18 cellular contexts compared by ENCODE assay signal in the genomic region with DNA sequence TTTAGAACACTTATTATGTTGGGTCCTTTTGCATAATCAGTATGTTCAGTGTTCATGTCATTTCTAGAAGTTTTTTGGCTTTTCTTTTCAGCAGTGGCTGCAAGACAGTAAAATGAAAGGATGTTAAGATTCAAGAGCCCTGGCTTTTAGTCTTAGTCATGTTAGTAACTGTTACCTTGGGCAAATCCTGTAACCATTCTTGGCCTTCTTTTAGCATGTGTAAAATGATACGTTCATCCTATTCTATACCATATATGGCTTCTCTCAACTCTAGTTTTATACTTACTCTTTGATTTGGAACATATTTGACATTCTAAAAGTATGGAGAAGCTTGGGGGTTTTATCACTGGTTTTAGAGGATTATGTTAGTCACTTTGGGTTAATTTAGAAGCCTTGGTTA. TPM values are rescaled to one million over a fixed set of nuclear protein-coding genes. Genes with fewer than 3 reads are reported as not detected.
DNase-seq lines count a peak whose midpoint lies in the region; ATAC-seq, FAIRE-seq and TF ChIP-seq lines count a peak whose summit lies in the region.
"Had no signal": no experiment of that assay in that cellular context is flagged by ENCODE, and none has a peak within 500 bp of the region (broad histone marks: within the 10 kb centered on the region; RNA-seq: fewer than 3 reads in every experiment).

No MANE protein-coding gene starts in this region.

- TF ChIP-seq POLR2A in IMR-90 (IDR thresholded peaks at IDR 0.05; ENCODE audit: low read depth, low read length) = no peak

- peaks cover 34% of the 10 kb centered on the region for H3K4me1 Mint-ChIP-seq in astrocyte (ENCODE audit: low read depth, unreplicated experiment)

- H3K18ac ChIP-seq in IMR-90 (ENCODE audit: low read depth, low read length) = 0 out of 2 replicates have a peak overlapping the region, but pooled peaks have one; percentile 33

- no peak overlapping the region for H3K56ac ChIP-seq in IMR-90 (ENCODE audit: extremely low read depth, insufficient read depth, low read length)

- no peak overlapping the region; the same call in 1 of the 2 replicates for H3K14ac ChIP-seq in IMR-90 (replicated peaks; ENCODE audit: low read depth, low read length)

- peaks cover 17 to 36% of the 10 kb centered on the region in 2 experiments for H3K79me1 ChIP-seq in IMR-90 (ENCODE audit: low read depth in 1 of 2, low read length in 2 of 2)

- peaks cover 5% of the 10 kb centered on the region; the same call in 1 of the 2 replicates for H3K9me1 ChIP-seq in IMR-90 (ENCODE audit: insufficient read depth, low read length)

- FAIRE-seq in GM19239 (lab: Jason Lieb, UNC) = peak; percentile 44
- no peak for FAIRE-seq in astrocyte (lab: Jason Lieb, UNC)

- CTCF ChIA-PET in IMR-90 (lab: Yijun Ruan, JAX) = interaction anchor here (1.0 kb wide), 1 partner anchor 47 kb away, joined by 3 read pairs; no protein-coding TSS in a partner anchor

- no peak overlapping the region for H2AK5ac ChIP-seq in IMR-90 (ENCODE audit: low read depth, low read length)

- peaks cover 12% of the 10 kb centered on the region for H3K36me3 Mint-ChIP-seq in astrocyte (ENCODE audit: low read depth, unreplicated experiment)

- no peak for TF ChIP-seq RAD21 in IMR-90 (IDR thresholded peaks at IDR 0.05; ENCODE audit: low read length)

- H3K4ac ChIP-seq in IMR-90 (ENCODE audit: low read depth, low read length) = no peak overlapping the region

- H3K4me3 ChIP-seq in IMR-90 (ENCODE audit: insufficient read depth, low read depth, low read length) (no peak overlapping the region), astrocyte (ENCODE audit: insufficient read depth, low read depth, low read length) (no peak overlapping the region), foreskin fibroblast (ENCODE audit: low read depth in 1 of 2, low read length in 2 of 2) (no peak overlapping the region)
- H3K4me3 ChIP-seq: GM23338 had no signal

- peak overlapping the region; percentile 61; the same call in 1 of the 2 replicates for H2BK120ac ChIP-seq in IMR-90 (ENCODE audit: low read depth, low read length)

- peak overlapping the region in 1 of 2 experiments; percentile 21; a peak in 2 of 4 replicates for H4K8ac ChIP-seq in IMR-90 (ENCODE audit: low read depth in 2 of 2, low read length in 2 of 2)

- no peak overlapping the region for H2BK20ac ChIP-seq in IMR-90 (ENCODE audit: low read depth, low read length)

- no peak overlapping the region for H3K4me2 ChIP-seq in IMR-90 (ENCODE audit: low read depth, low read length)
- H3K4me2 ChIP-seq in astrocyte (ENCODE audit: low read length) = no peak overlapping the region
- H3K4me2 ChIP-seq: GM23338 had no signal

- peaks cover 7% of the 10 kb centered on the region for H3K9me3 Mint-ChIP-seq in astrocyte (ENCODE audit: unreplicated experiment)

- H2AK9ac ChIP-seq in IMR-90 (replicated peaks; ENCODE audit: low read depth, low read length, poor library complexity) = no peak overlapping the region

- no peaks in the 10 kb centered on the region for H3K27me3 Mint-ChIP-seq in astrocyte (ENCODE audit: low read depth, unreplicated experiment)

- H3K27ac Mint-ChIP-seq in astrocyte (ENCODE audit: unreplicated experiment) = peak overlapping the region; percentile 30
- H3K27ac Mint-ChIP-seq: CD14-positive monocyte had no signal

- H3K36me3 ChIP-seq in IMR-90 (ENCODE audit: control insufficient read depth, insufficient read depth, low read length) (no peaks in the 10 kb centered on the region), astrocyte (ENCODE audit: insufficient read depth, low read length) (no peaks in the 10 kb centered on the region)

- peak overlapping the region; percentile 74 for H2BK5ac ChIP-seq in IMR-90 (ENCODE audit: low read depth, low read length, poor library complexity, severe bottlenecking)

- no peak overlapping the region for H4K5ac ChIP-seq in IMR-90 (ENCODE audit: low read depth, low read length)

- H4K91ac ChIP-seq in IMR-90 (ENCODE audit: insufficient read depth, low read depth, low read length) = no peak overlapping the region

- no peak overlapping the region; the same call in 1 of the 2 replicates for H3K27ac ChIP-seq in IMR-90 (ENCODE audit: insufficient read depth, low read length)
- no peak overlapping the region for H3K27ac ChIP-seq in astrocyte (ENCODE audit: low read depth, low read length)

- H3K23ac ChIP-seq in IMR-90 (ENCODE audit: low read depth, low read length) = no peak overlapping the region

- in situ Hi-C loops in IMR-90 (cut with MboI; ENCODE audit: low sequenced_read_pairs) = no loop called here

- no peak overlapping the region for H3K4me3 Mint-ChIP-seq in astrocyte (ENCODE audit: unreplicated experiment)
- H3K4me3 Mint-ChIP-seq: CD14-positive monocyte, GM23338 had no signal

- H3K9me3 ChIP-seq in IMR-90 (ENCODE audit: control insufficient read depth, insufficient read depth, low read length) (no peaks in the 10 kb centered on the region), astrocyte (ENCODE audit: insufficient read depth, low read depth, low read length) (no peaks in the 10 kb centered on the region)

- peaks cover 72% of the 10 kb centered on the region for H3K79me2 ChIP-seq in astrocyte (ENCODE audit: insufficient read depth, low read length)

- H3K9ac ChIP-seq in IMR-90 (ENCODE audit: low read depth, low read length) = no peak overlapping the region
- no peak overlapping the region for H3K9ac ChIP-seq in astrocyte (ENCODE audit: low read length)

- intact Hi-C loops in IMR-90 (cut with micrococcal nuclease) = no loop called here

- no CpG with 5 or more reads among the region's 1 CpG for WGBS in IMR-90 (ENCODE audit: extremely low coverage in 2 of 2, insufficient read length in 1 of 2), 2 experiments

- no peak overlapping the region for H2AFZ ChIP-seq in IMR-90 (replicated peaks; ENCODE audit: low read length, poor library complexity)
- no peak overlapping the region for H2AFZ ChIP-seq in astrocyte (ENCODE audit: low read depth, low read length)
- H2AFZ ChIP-seq: GM23338 had no signal

- ATAC-seq in IMR-90 (ENCODE audit: low read depth) = peak; percentile 69
- ATAC-seq: GM23338 had no signal

- no TSS peak for BruUV-seq in IMR-90 (replicated peaks; lab: Mats Ljungman, UMichigan)

- H3K4me1 ChIP-seq in IMR-90 (ENCODE audit: control insufficient read depth, insufficient read depth, low read length) (peaks cover 7% of the 10 kb centered on the region), astrocyte (ENCODE audit: insufficient read depth, low read length) (peaks cover 6% of the 10 kb centered on the region)

- no peak overlapping the region for H2BK15ac ChIP-seq in IMR-90 (ENCODE audit: low read depth, low read length)

- H4K20me1 ChIP-seq in IMR-90 (ENCODE audit: insufficient read depth, low read length) = no peaks in the 10 kb centered on the region
- peaks cover 5% of the 10 kb centered on the region for H4K20me1 ChIP-seq in astrocyte (ENCODE audit: insufficient read depth, low read length)

- DNase-seq in GM19239 (ENCODE audit: insufficient read length, low spot score) (no peak), IMR-90 (peak; percentile 68), astrocyte (ENCODE audit: low read depth) (peak; percentile 39), iris pigment epithelial cell (ENCODE audit: low read depth) (peak; percentile 69), foreskin fibroblast (no peak), NCI-H82 (lab: John Stamatoyannopoulos, UW) (no peak)
- DNase-seq in NK-92 treated with Interleukin-12 subunit alpha and Interleukin-12 subunit beta, amount 100 ng/mL, for 24 hours (lab: John Stamatoyannopoulos, UW) = no peak
- DNase-seq: ACHN, AML-193, COR-L47, NCI-H1105, NCI-H1694 treated with DMSO at 0.1 percent for 48 hours, NCI-H2107, NCI-H345, NCI-H526, RPMI8226 had no signal

- H3K27me3 ChIP-seq in IMR-90 (ENCODE audit: control insufficient read depth, insufficient read depth, low read length) (no peaks in the 10 kb centered on the region), astrocyte (ENCODE audit: insufficient read depth, low read length) (no peaks in the 10 kb centered on the region)

- TF ChIP-seq CTCF in IMR-90 (conservative IDR thresholded peaks at IDR 0.05; ENCODE audit: low read depth, low read length) (no peak), astrocyte (IDR thresholded peaks at IDR 0.05; ENCODE audit: insufficient read depth, low read depth, low read length) (no peak), foreskin fibroblast (IDR thresholded peaks at IDR 0.05; ENCODE audit: low read depth, low read length) (no peak)

- POLR2A ChIA-PET in IMR-90 (lab: Charles Lee; ENCODE audit: unreplicated experiment) = interaction anchor here (0.6 kb wide), 1 partner anchor 22 kb away, joined by 4 read pairs; no protein-coding TSS in a partner anchor

- dilution Hi-C loops in IMR-90 (cut with HindIII; ENCODE audit: low sequenced_read_pairs, unreplicated experiment) = no loop called here

TF ChIP-seq in IMR-90, 13 proteins besides CTCF, POLR2A, EP300 and RAD21:
- TF ChIP-seq CEBPB (IDR thresholded peaks at IDR 0.05; ENCODE audit: low read depth, low read length) = no peak

RNA-seq across cellular contexts. Expression of a gene that starts 20.0 kb away (rescaled TPM):
- total RNA-seq in IMR-90 (2012; rRNA removed) = 18.5 and 26.9 TPM in 2 replicates
- 6.6 and 8.2 TPM in 2 replicates for polyA plus RNA-seq in IMR-90 (2012; rRNA removed)
- polyA plus RNA-seq in IMR-90 (2012; cell fraction: cytosol; rRNA removed) = 2.1 and 4.4 TPM in 2 replicates
- 1.7 and 4.9 TPM in 2 replicates for polyA plus RNA-seq in IMR-90 (2012; cell fraction: nucleus; rRNA removed; ENCODE audit: low replicate concordance)
- total RNA-seq in astrocyte = 28.8 and 31.6 TPM in 2 replicates

RNA-seq across cellular contexts. Expression of a gene that starts 20.3 kb away (rescaled TPM):
- total RNA-seq in IMR-90 (2012; rRNA removed) (17.0 and 31.1 TPM in 2 replicates), astrocyte (16.8 and 17.1 TPM in 2 replicates)
- 4.2 and 5.3 TPM in 2 replicates for polyA plus RNA-seq in IMR-90 (2012; rRNA removed)
- 0.48 and 1.0 TPM in 2 replicates for polyA plus RNA-seq in IMR-90 (2012; cell fraction: cytosol; rRNA removed)
- polyA plus RNA-seq in IMR-90 (2012; cell fraction: nucleus; rRNA removed; ENCODE audit: low replicate concordance) = 0.27 and 3.6 TPM in 2 replicates

Comparison
In these comparisons a context has a peak if more than half of its experiments do, and no peak if none do; other contexts are left out.
1. DNase-seq: peak in IMR-90 (single experiment), astrocyte (single experiment) and iris pigment epithelial cell (single experiment); none in GM19239 (single experiment), foreskin fibroblast (0 of 2), NK-92 treated with Interleukin-12 subunit alpha and Interleukin-12 subunit beta, amount 100 ng/mL, for 24 hours (single experiment) and NCI-H82 (single experiment).